In genomic region chr18:5294113-5294617, GRCh38 we compare ENCODE assay signal across 8 cellular contexts. TPM values are rescaled to one million over a fixed set of nuclear protein-coding genes. Genes with fewer than 3 reads are reported as not detected.
DNase-seq lines count a peak whose midpoint lies in the region; ATAC-seq and TF ChIP-seq lines count a peak whose summit lies in the region.

No MANE protein-coding gene starts in this region.

- peaks cover 31% of the 10 kb centered on the region for H3K4me1 Mint-ChIP-seq in activated CD8-positive, alpha-beta T cell treated with anti-CD3 and anti-CD28 coated beads for 36 hours (ENCODE audit: low read depth)
- peaks cover 5% of the 10 kb centered on the region for H3K4me1 Mint-ChIP-seq in glutamatergic neuron (ENCODE audit: low read depth, unreplicated experiment)

- POLR2A ChIA-PET in AG04450 (lab: Yijun Ruan, JAX), result interaction anchor here (0.6 to 4.9 kb wide), 2 partner anchors 18 to 56 kb away, joined by 4 to 39 read pairs; no protein-coding TSS in a partner anchor
- POLR2A ChIA-PET in activated CD8-positive, alpha-beta T cell treated with anti-CD3 and anti-CD28 coated beads for 36 hours (lab: Charles Lee), result interaction anchor here (0.6 to 5.0 kb wide), 8 partner anchors 10 to 57 kb away, joined by 3 to 101 read pairs (median 6); no protein-coding TSS in a partner anchor

- peak overlapping the region; percentile 83 for H3K4me3 Mint-ChIP-seq in activated CD8-positive, alpha-beta T cell treated with anti-CD3 and anti-CD28 coated beads for 36 hours
- H3K4me3 Mint-ChIP-seq in glutamatergic neuron (ENCODE audit: unreplicated experiment), result peak overlapping the region; percentile 83

- no peaks in the 10 kb centered on the region for H3K9me3 Mint-ChIP-seq in activated CD8-positive, alpha-beta T cell treated with anti-CD3 and anti-CD28 coated beads for 36 hours
- H3K9me3 Mint-ChIP-seq in glutamatergic neuron (ENCODE audit: unreplicated experiment), result peaks cover 16% of the 10 kb centered on the region

- H3K4me3 ChIP-seq in AG04450 (ENCODE audit: low read depth, low read length) (peak overlapping the region; percentile 78), HFF-Myc (replicated peaks; ENCODE audit: low read depth, low read length) (peak overlapping the region; percentile 69)

- H3K27ac ChIP-seq in AG04450 (ENCODE audit: low read depth, low read length), result peak overlapping the region; percentile 78

- no peaks in the 10 kb centered on the region for H3K9me3 ChIP-seq in AG04450 (ENCODE audit: control insufficient read depth, insufficient read depth, low read length)

- H3K27ac Mint-ChIP-seq in activated CD8-positive, alpha-beta T cell treated with anti-CD3 and anti-CD28 coated beads for 36 hours, result peak overlapping the region; percentile 91
- H3K27ac Mint-ChIP-seq in glutamatergic neuron (ENCODE audit: unreplicated experiment), result peak overlapping the region; percentile 86

- TF ChIP-seq CTCF in AG04450 (IDR thresholded peaks at IDR 0.05; ENCODE audit: low read depth, low read length), result no peak
- TF ChIP-seq CTCF in HFF-Myc (IDR thresholded peaks at IDR 0.05; ENCODE audit: low read depth, low read length, missing control alignments), result no peak
- no peak for TF ChIP-seq CTCF in activated CD8-positive, alpha-beta T cell treated with anti-CD3 and anti-CD28 coated beads for 36 hours (IDR thresholded peaks at IDR 0.05)
- no peak for TF ChIP-seq CTCF in glutamatergic neuron (IDR thresholded peaks at IDR 0.05; ENCODE audit: partially characterized antibody, unreplicated experiment)

- intact Hi-C loops in activated CD8-positive, alpha-beta T cell treated with anti-CD3 and anti-CD28 coated beads for 36 hours (cut with micrococcal nuclease), result loop anchor here (2.0 to 10.0 kb wide), 2 partner anchors 55 to 219 kb away; no protein-coding TSS in a partner anchor

- H3K36me3 Mint-ChIP-seq in activated CD8-positive, alpha-beta T cell treated with anti-CD3 and anti-CD28 coated beads for 36 hours (ENCODE audit: low read depth), result peaks cover 38% of the 10 kb centered on the region
- peaks cover 12% of the 10 kb centered on the region for H3K36me3 Mint-ChIP-seq in glutamatergic neuron (ENCODE audit: unreplicated experiment)

- DNase-seq in AG04450 (ENCODE audit: low read depth, low spot score) (no peak), HFF-Myc (ENCODE audit: extremely low read depth, low read depth) (no peak), glutamatergic neuron (peak; percentile 35), retina (peak; percentile 13), mesenteric fat pad (ENCODE audit: low spot score) (no peak), cortex of kidney (lab: John Stamatoyannopoulos, UW) (no peak)
- peak; percentile 80 for DNase-seq in activated CD8-positive, alpha-beta T cell treated with anti-CD3 and anti-CD28 coated beads for 36 hours

- no peak for ATAC-seq in activated CD8-positive, alpha-beta T cell treated with anti-CD3 and anti-CD28 coated beads for 36 hours
- no peak for ATAC-seq in GM21526 (IDR thresholded peaks at IDR 0.05; ENCODE audit: low FRiP score, unreplicated experiment)

- peaks cover 3% of the 10 kb centered on the region for H3K27me3 ChIP-seq in AG04450 (ENCODE audit: control insufficient read depth, insufficient read depth, low read length)

- CTCF ChIA-PET in AG04450 (lab: Charles Lee), result interaction anchor here (0.6 to 0.7 kb wide), 2 partner anchors 283 to 340 kb away, joined by 3 to 6 read pairs; no protein-coding TSS in a partner anchor
- CTCF ChIA-PET in activated CD8-positive, alpha-beta T cell treated with anti-CD3 and anti-CD28 coated beads for 36 hours (lab: Charles Lee), result interaction anchor here (1.2 to 2.1 kb wide), 3 partner anchors 9 to 56 kb away, joined by 3 to 16 read pairs (median 6); no protein-coding TSS in a partner anchor

- no peaks in the 10 kb centered on the region for H3K27me3 Mint-ChIP-seq in activated CD8-positive, alpha-beta T cell treated with anti-CD3 and anti-CD28 coated beads for 36 hours
- H3K27me3 Mint-ChIP-seq in glutamatergic neuron (ENCODE audit: unreplicated experiment), result peaks cover 8% of the 10 kb centered on the region

RNA-seq across cellular contexts. Expression of gene ZBTB14, which starts 1.4 kb away (rescaled TPM):
- 11.7 and 17.7 TPM in 2 replicates for polyA plus RNA-seq in AG04450 (2011; rRNA removed)
- polyA minus RNA-seq in AG04450 (2011; rRNA and poly(A)+ RNA removed), result 10.9 and 13.2 TPM in 2 replicates
- 10 to 100 TPM; 23.9 to 25.5 TPM for total RNA-seq in activated CD8-positive, alpha-beta T cell treated with anti-CD3 and anti-CD28 coated beads for 36 hours
- total RNA-seq in glutamatergic neuron (ENCODE audit: unreplicated experiment) (9.1 TPM), mesenteric fat pad (9.2 TPM)

Comparison
In these comparisons a context has a peak if more than half of its experiments do, and no peak if none do; other contexts are left out.
1. DNase-seq: peak in activated CD8-positive, alpha-beta T cell treated with anti-CD3 and anti-CD28 coated beads for 36 hours (single experiment), glutamatergic neuron (single experiment) and retina (single experiment); none in AG04450 (single experiment), HFF-Myc (single experiment), mesenteric fat pad (single experiment) and cortex of kidney (single experiment).